ENCODE assay signal across 8 cellular contexts in the genomic region with DNA sequence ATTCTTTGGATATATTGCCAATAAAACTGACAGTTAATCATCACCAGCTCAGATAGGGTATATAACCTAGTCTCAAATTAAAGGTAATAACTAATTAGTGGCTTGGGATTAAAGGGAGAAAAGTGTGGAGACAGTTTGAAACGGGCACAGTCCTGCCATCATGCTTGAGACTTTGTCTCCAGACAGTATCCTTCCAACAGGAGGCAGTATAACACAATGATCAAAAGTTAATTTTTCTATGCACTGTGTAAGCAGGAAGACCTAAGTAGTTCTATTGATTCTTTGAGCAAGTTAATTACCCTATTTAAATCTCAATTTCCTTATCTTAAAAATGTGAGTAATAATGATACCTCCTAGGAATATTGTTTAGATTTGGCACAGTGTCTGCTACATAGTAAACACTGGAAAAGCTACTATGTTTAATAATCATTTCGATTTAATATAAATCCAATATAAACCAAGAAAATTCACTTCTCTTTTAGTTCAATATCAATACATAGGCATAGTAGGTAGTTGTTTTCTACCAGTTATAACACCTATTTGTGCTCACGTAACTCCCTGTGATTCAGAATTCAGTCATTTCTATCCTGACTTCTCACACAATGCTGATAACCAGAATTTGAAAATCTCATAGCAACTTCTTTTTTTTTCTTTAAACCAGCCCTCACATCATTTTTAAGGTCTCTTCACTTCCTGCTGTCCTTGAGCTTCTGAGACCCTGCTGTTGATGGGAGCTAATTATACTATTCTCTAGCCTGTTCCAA. TPM values are rescaled to one million over a fixed set of nuclear protein-coding genes. Genes with fewer than 3 reads are reported as not detected.
DNase-seq lines count a peak whose midpoint lies in the region; ATAC-seq and TF ChIP-seq lines count a peak whose summit lies in the region.

No MANE protein-coding gene starts in this region.

- CTCF ChIA-PET in Caco-2 (lab: Charles Lee): interaction anchor here (0.6 to 0.7 kb wide), 2 partner anchors 229 to 344 kb away, joined by 4 read pairs; no protein-coding TSS in a partner anchor

- H3K36me3 Mint-ChIP-seq in Caco-2 (ENCODE audit: insufficient read depth, unreplicated experiment): no peaks in the 10 kb centered on the region

- TF ChIP-seq CTCF in Caco-2 (IDR thresholded peaks at IDR 0.05; ENCODE audit: insufficient read depth in 1 of 2, low read depth in 1 of 2, low read length in 1 of 2, severe bottlenecking in 1 of 2, unreplicated experiment in 1 of 2) (peak; percentile 58 to 61), OCI-LY1 (IDR thresholded peaks at IDR 0.05; ENCODE audit: low read length) (peak; percentile 72)

- no peak overlapping the region for H3K9ac ChIP-seq in OCI-LY1 (ENCODE audit: low read length)

- H3K9me3 ChIP-seq in Caco-2 (no peaks in the 10 kb centered on the region), OCI-LY1 (ENCODE audit: low read length) (no peaks in the 10 kb centered on the region)

- no peaks in the 10 kb centered on the region for H3K79me2 ChIP-seq in OCI-LY1 (ENCODE audit: insufficient read depth, low read length)

- no peaks in the 10 kb centered on the region for H3K27me3 Mint-ChIP-seq in Caco-2 (ENCODE audit: insufficient read depth, unreplicated experiment)

- no TSS peak for BruUV-seq in Caco-2 (replicated peaks; lab: Mats Ljungman, UMichigan)

- ATAC-seq in GM18870 (IDR thresholded peaks at IDR 0.05; ENCODE audit: unreplicated experiment): peak; percentile 44
- ATAC-seq in HG03280 (IDR thresholded peaks at IDR 0.05; ENCODE audit: unreplicated experiment): peak; percentile 52

- POLR2A ChIA-PET in Caco-2 (lab: Charles Lee): no interaction called here

- H3K27ac Mint-ChIP-seq in Caco-2 (ENCODE audit: unreplicated experiment): no peak overlapping the region

- no peak overlapping the region for H2AFZ ChIP-seq in OCI-LY1 (ENCODE audit: low read length)

- H3K4me3 ChIP-seq in Caco-2 (ENCODE audit: low read depth, low read length) (no peak overlapping the region), OCI-LY1 (ENCODE audit: low read depth, low read length, poor library complexity, severe bottlenecking) (no peak overlapping the region)

- H4K20me1 ChIP-seq in OCI-LY1 (ENCODE audit: insufficient read depth, low read length): no peaks in the 10 kb centered on the region

- no peaks in the 10 kb centered on the region for H3K4me1 Mint-ChIP-seq in Caco-2 (ENCODE audit: low read depth, unreplicated experiment)

- intact Hi-C loops in Caco-2 (cut with micrococcal nuclease; ENCODE audit: unreplicated experiment): loop anchor here (1.0 kb wide), 2 partner anchors 53 to 58 kb away; a partner anchor contains a TSS

- no peak overlapping the region for H3K27ac ChIP-seq in OCI-LY1 (ENCODE audit: low read depth, low read length, poor library complexity, severe bottlenecking)

- H3K4me1 ChIP-seq in Caco-2 (no peaks in the 10 kb centered on the region), OCI-LY1 (ENCODE audit: insufficient read depth, low read length, severe bottlenecking) (no peaks in the 10 kb centered on the region)

- peak in 1 of 2 experiments; percentile 34 for DNase-seq in Caco-2
- peak; percentile 80 for DNase-seq in dermis blood vessel endothelial cell
- peak; percentile 91 for DNase-seq in medulla oblongata (ENCODE audit: extremely low spot score)
- no peak for DNase-seq in SK-N-DZ (ENCODE audit: low spot score)
- DNase-seq in ecto neural progenitor cell (ENCODE audit: low spot score): no peak

- no peaks in the 10 kb centered on the region for H3K36me3 ChIP-seq in Caco-2 (ENCODE audit: control insufficient read depth, insufficient read depth, low read length)
- H3K36me3 ChIP-seq in OCI-LY1 (ENCODE audit: insufficient read depth, low read length): no peaks in the 10 kb centered on the region

- no peaks in the 10 kb centered on the region for H3F3A ChIP-seq in OCI-LY1 (ENCODE audit: insufficient read depth, low read length)

- H3K27me3 ChIP-seq in Caco-2 (replicated peaks; ENCODE audit: control insufficient read depth, insufficient read depth, low read length) (no peaks in the 10 kb centered on the region), OCI-LY1 (ENCODE audit: insufficient read depth, low read length) (no peaks in the 10 kb centered on the region)

- H3K4me2 ChIP-seq in OCI-LY1 (ENCODE audit: low read length): no peak overlapping the region

- H3K9me2 ChIP-seq in OCI-LY1 (ENCODE audit: low read depth, low read length): no peaks in the 10 kb centered on the region

- H3K4me3 Mint-ChIP-seq in Caco-2 (ENCODE audit: unreplicated experiment): no peak overlapping the region

- H3K9me3 Mint-ChIP-seq in Caco-2 (ENCODE audit: unreplicated experiment): no peaks in the 10 kb centered on the region

RNA-seq across cellular contexts. Expression of a gene that starts 53.7 kb away (rescaled TPM):
- total RNA-seq in Caco-2 (2022) (6.6 and 7.2 TPM in 2 replicates), dermis blood vessel endothelial cell (18.5 and 19.3 TPM in 2 replicates)
- polyA plus RNA-seq in SK-N-DZ (2014; cell fraction: cytosol; rRNA removed): 0.12 and 2.4 TPM in 2 replicates
- polyA plus RNA-seq in SK-N-DZ (2014; cell fraction: nucleus; rRNA removed): 1.7 and 2.6 TPM in 2 replicates

RNA-seq across cellular contexts. Expression of a gene that starts 54.9 kb away (rescaled TPM):
- 14.1 and 16.1 TPM in 2 replicates for total RNA-seq in Caco-2 (2022)
- 17.9 and 25.2 TPM in 2 replicates for total RNA-seq in dermis blood vessel endothelial cell
- 19.5 and 23.9 TPM in 2 replicates for polyA plus RNA-seq in SK-N-DZ (2014; cell fraction: cytosol; rRNA removed)
- 17.4 and 28.5 TPM in 2 replicates for polyA plus RNA-seq in SK-N-DZ (2014; cell fraction: nucleus; rRNA removed)

Comparison
In these comparisons a context has a peak if more than half of its experiments do, and no peak if none do; other contexts are left out.
1. DNase-seq: peak in dermis blood vessel endothelial cell (single experiment) and medulla oblongata (single experiment); none in SK-N-DZ (single experiment) and ecto neural progenitor cell (single experiment).